ENCODE assay signal across 17 cellular contexts in the genomic region with DNA sequence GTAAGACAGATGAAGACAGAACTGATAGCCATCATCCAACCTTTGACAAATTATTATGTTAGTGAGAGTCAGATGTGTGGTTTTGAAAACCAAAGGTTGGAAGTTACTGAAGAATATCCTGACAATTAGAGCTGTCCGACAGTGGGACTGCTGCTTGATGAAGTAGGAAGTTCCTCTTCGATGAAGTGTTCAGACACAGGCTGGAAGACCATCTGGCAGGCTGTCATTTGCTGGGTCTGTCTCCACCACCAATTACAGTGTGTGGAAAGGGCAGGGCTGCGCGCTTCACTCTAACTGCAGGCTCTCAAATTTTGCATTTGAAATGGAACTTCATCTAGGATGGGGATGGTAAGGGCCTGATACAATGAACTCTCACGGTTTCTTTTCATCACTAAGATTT.
"Had no signal": no experiment of that assay in that cellular context is flagged by ENCODE, and none has a peak within 500 bp of the region (broad histone marks: within the 10 kb centered on the region; RNA-seq: fewer than 3 reads in every experiment).

No MANE protein-coding gene starts in this region.

- DNase-seq: activated CD4-positive, alpha-beta memory T cell treated with anti-CD3 and anti-CD28 coated beads for 36 hours; activated naive CD4-positive, alpha-beta T cell treated with anti-CD3 and anti-CD28 coated beads for 36 hours; effector memory CD8-positive, alpha-beta T cell; gastrocnemius medialis; left ventricle myocardium superior; mesendoderm; nephron progenitor cell; psoas muscle; right lobe of liver; stimulated activated CD4-positive, alpha-beta T cell treated with anti-CD3 and anti-CD28 coated beads, Interleukin-2, amount 100 ng/mL, for 48 hours; stimulated activated CD8-positive, alpha-beta memory T cell treated with anti-CD3 and anti-CD28 coated beads, Interleukin-4, amount 100 ng/mL, for 48 hours; stimulated activated naive CD8-positive, alpha-beta T cell treated with anti-CD3 and anti-CD28 coated beads, Interleukin-15, Interleukin-2, amounts not matched to agents 100 U/mL and 50 U/mL, for 24 hours; upper lobe of left lung had no signal

- H3K27ac ChIP-seq: epithelial cell of prostate, gastrocnemius medialis, psoas muscle, right lobe of liver, suprapubic skin, upper lobe of left lung had no signal

- H3K9me3 ChIP-seq: gastrocnemius medialis, psoas muscle, right lobe of liver, suprapubic skin, upper lobe of left lung had no signal

- H3K27me3 Mint-ChIP-seq: activated CD4-positive, alpha-beta memory T cell treated with anti-CD3 and anti-CD28 coated beads for 36 hours; dendritic cell treated with granulocyte-macrophage colony-stimulating factor and Interleukin-4, amounts not matched to agents 40 ng/mL and 50 ng/mL, for 4 days; effector memory CD8-positive, alpha-beta T cell had no signal

- H3K27ac Mint-ChIP-seq: activated CD4-positive, alpha-beta memory T cell treated with anti-CD3 and anti-CD28 coated beads for 36 hours; activated naive CD4-positive, alpha-beta T cell treated with anti-CD3 and anti-CD28 coated beads for 36 hours; activated T-helper 17 cell treated with anti-CD3 and anti-CD28 coated beads, Interleukin-2, amount 50 U/mL, for 72 hours; dendritic cell treated with granulocyte-macrophage colony-stimulating factor and Interleukin-4, amounts not matched to agents 40 ng/mL and 50 ng/mL, for 4 days; effector memory CD8-positive, alpha-beta T cell; nephron progenitor cell had no signal

- H3K4me1 ChIP-seq: gastrocnemius medialis, psoas muscle, right lobe of liver, upper lobe of left lung had no signal

- H3K36me3 ChIP-seq: gastrocnemius medialis, right lobe of liver, suprapubic skin, upper lobe of left lung had no signal

- H3K27me3 ChIP-seq: gastrocnemius medialis, right lobe of liver, suprapubic skin, upper lobe of left lung had no signal

- H3K36me3 Mint-ChIP-seq: activated CD4-positive, alpha-beta memory T cell treated with anti-CD3 and anti-CD28 coated beads for 36 hours had no signal

- H3K4me1 Mint-ChIP-seq: activated T-helper 17 cell treated with anti-CD3 and anti-CD28 coated beads, Interleukin-2, amount 50 U/mL, for 72 hours had no signal

- H3K4me3 ChIP-seq: gastrocnemius medialis, psoas muscle, right lobe of liver, suprapubic skin, upper lobe of left lung had no signal

- H3K4me3 Mint-ChIP-seq: activated CD4-positive, alpha-beta memory T cell treated with anti-CD3 and anti-CD28 coated beads for 36 hours; activated naive CD4-positive, alpha-beta T cell treated with anti-CD3 and anti-CD28 coated beads for 36 hours; activated T-helper 17 cell treated with anti-CD3 and anti-CD28 coated beads, Interleukin-2, amount 50 U/mL, for 72 hours; dendritic cell treated with granulocyte-macrophage colony-stimulating factor and Interleukin-4, amounts not matched to agents 40 ng/mL and 50 ng/mL, for 4 days; effector memory CD8-positive, alpha-beta T cell; nephron progenitor cell had no signal

- H3K9me3 Mint-ChIP-seq: activated CD4-positive, alpha-beta memory T cell treated with anti-CD3 and anti-CD28 coated beads for 36 hours; activated naive CD4-positive, alpha-beta T cell treated with anti-CD3 and anti-CD28 coated beads for 36 hours; activated T-helper 17 cell treated with anti-CD3 and anti-CD28 coated beads, Interleukin-2, amount 50 U/mL, for 72 hours; dendritic cell treated with granulocyte-macrophage colony-stimulating factor and Interleukin-4, amounts not matched to agents 40 ng/mL and 50 ng/mL, for 4 days; effector memory CD8-positive, alpha-beta T cell had no signal
